In genomic region chr1:110412576-110412975, GRCh38 we compare ENCODE assay signal across 9 cellular contexts. TPM values are rescaled to one million over a fixed set of nuclear protein-coding genes. Genes with fewer than 3 reads are reported as not detected.
DNase-seq lines count a peak whose midpoint lies in the region; ATAC-seq lines count a peak whose summit lies in the region.
"Had no signal": no experiment of that assay in that cellular context is flagged by ENCODE, and none has a peak within 500 bp of the region (broad histone marks: within the 10 kb centered on the region; RNA-seq: fewer than 3 reads in every experiment).

No MANE protein-coding gene starts in this region.

- peak; percentile 72 to 81 for ATAC-seq in right cardiac atrium
- peak; percentile 72 for ATAC-seq in sciatic nerve

- no peaks in the 10 kb centered on the region for H3K36me3 ChIP-seq in MG63

- no peak overlapping the region for H3K27ac ChIP-seq in right cardiac atrium (ENCODE audit: low read length)

- intact Hi-C loops in right cardiac atrium (cut with DNase I) (loop anchor here (2.0 to 5.0 kb wide), 2 partner anchors 48 to 50 kb away; no protein-coding TSS in a partner anchor), sciatic nerve (cut with DNase I) (no loop called here)

- DNase-seq in NCI-H2081 (lab: John Stamatoyannopoulos, UW) (peak; percentile 27 to 41), NCI-H2081 treated with DMSO at 0.1 percent for 48 hours (lab: John Stamatoyannopoulos, UW) (no peak), MG63 (peak; percentile 58), T follicular helper cell (ENCODE audit: low read depth) (peak; percentile 32), amniotic epithelial cell (ENCODE audit: low read depth) (peak; percentile 89), right cardiac atrium (peak; percentile 86 to 90 (median 86)), sciatic nerve (ENCODE audit: low spot score) (peak; percentile 77), T1000 (lab: John Stamatoyannopoulos, UW) (no peak)

- H3K27me3 ChIP-seq in MG63 (no peaks in the 10 kb centered on the region), right cardiac atrium (ENCODE audit: control insufficient read depth, insufficient read depth) (no peaks in the 10 kb centered on the region)

- H3K4me3 ChIP-seq in MG63 (no peak overlapping the region), right cardiac atrium (ENCODE audit: low read length) (no peak overlapping the region)

- 26% methylated on average over 4 of the region's 4 CpGs for WGBS in right cardiac atrium

- H3K9me3 ChIP-seq in MG63 (no peaks in the 10 kb centered on the region), right cardiac atrium (ENCODE audit: control insufficient read depth, low read length) (no peaks in the 10 kb centered on the region)

- peaks cover 3% of the 10 kb centered on the region for H3K4me1 ChIP-seq in right cardiac atrium (ENCODE audit: control insufficient read depth, insufficient read depth, low read length)

RNA-seq across cellular contexts. Expression of gene LAMTOR5, which starts 5.1 kb away (rescaled TPM):
- 133 and 137 TPM in 2 replicates for total RNA-seq in MG63 (2014; rRNA removed; shearing (Covaris generic); ENCODE audit: low replicate concordance)
- total RNA-seq in right cardiac atrium (100 to 1,000 TPM; 185 to 236 (median 207) TPM), sciatic nerve (91.4 TPM)
- polyA plus RNA-seq in right cardiac atrium = 549 TPM

RNA-seq across cellular contexts. Expression of gene SLC16A4, which starts 21.8 kb away (rescaled TPM):
- total RNA-seq in MG63 (2014; rRNA removed; shearing (Covaris generic); ENCODE audit: low replicate concordance) = 30.5 and 32.0 TPM in 2 replicates
- 1 to 10 TPM; 4.6 to 7.3 (median 6.4) TPM for total RNA-seq in right cardiac atrium
- 3.0 TPM for polyA plus RNA-seq in right cardiac atrium
- 20.5 TPM for total RNA-seq in sciatic nerve
- total RNA-seq: mononuclear cell had no signal

RNA-seq across cellular contexts. Expression of gene PROK1, which starts 38.4 kb away (rescaled TPM):
- not detected in 2 replicates for total RNA-seq in MG63 (2014; rRNA removed; shearing (Covaris generic); ENCODE audit: low replicate concordance)
- total RNA-seq in right cardiac atrium (1 to 10 TPM in 1 of 4 donors, under 1 TPM in 1, not detected in 2; 0.93 to 1.3 TPM), sciatic nerve (not detected)
- 2.6 TPM for polyA plus RNA-seq in right cardiac atrium
- total RNA-seq: mononuclear cell had no signal

Comparison
In these comparisons a context has a peak if more than half of its experiments do, and no peak if none do; other contexts are left out.
1. DNase-seq: peak in NCI-H2081 (2 of 2), MG63 (single experiment), T follicular helper cell (single experiment), amniotic epithelial cell (single experiment), right cardiac atrium (3 of 3) and sciatic nerve (single experiment); none in NCI-H2081 treated with DMSO at 0.1 percent for 48 hours (single experiment) and T1000 (single experiment).